8 cellular contexts compared by ENCODE assay signal in the genomic region with DNA sequence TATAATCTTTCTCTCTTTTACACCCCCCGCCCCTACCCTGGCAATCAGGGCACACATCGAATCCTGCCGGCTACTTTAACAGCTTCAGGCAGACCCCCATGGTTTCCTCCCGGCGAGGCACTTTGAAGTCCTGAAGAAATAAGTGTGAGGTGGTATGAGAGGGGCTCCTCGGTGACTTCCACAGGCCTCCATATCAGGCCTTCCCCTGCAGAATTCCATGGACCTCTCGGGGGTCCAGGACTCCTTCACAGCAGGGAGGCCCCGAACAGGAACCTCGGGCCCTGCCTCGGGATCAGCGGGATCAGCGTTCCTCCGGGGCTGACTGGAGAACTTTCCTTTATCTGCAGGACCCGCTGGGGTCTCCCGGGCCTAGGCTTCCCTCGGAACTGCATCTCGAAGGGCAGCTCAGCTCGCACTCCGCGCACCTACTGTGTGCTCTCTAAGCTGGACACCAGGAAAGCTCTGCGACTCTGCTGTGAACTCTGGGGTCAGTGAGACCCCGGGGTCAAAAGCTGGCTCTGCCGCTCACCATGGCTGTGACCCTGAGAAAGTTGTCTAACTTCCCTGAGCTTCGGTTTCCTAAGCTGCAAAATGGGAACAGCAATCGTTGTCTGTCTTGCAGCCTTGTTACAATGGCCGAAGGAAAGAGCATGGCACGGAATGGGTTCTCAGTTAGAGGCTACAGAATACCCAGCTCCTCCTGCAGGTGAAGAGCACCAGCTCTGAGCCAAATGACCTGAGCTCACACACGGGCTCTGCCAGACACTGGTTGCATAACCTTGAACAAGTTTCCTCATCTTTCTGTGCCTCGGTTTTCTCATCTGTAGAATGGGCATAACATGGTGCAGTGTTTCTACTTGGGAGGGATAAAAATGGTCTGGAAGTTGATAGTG.
A peak's percentile ranks its signal among the peaks of the same experiment; 100 is the strongest.
DNase-seq lines count a peak whose midpoint lies in the region; ATAC-seq, FAIRE-seq and TF ChIP-seq lines count a peak whose summit lies in the region.

No MANE protein-coding gene starts in this region.

- 88% methylated on average over 28 of the region's 29 CpGs for WGBS in A549 (ENCODE audit: missing lambda C conversion rate)
- WGBS in H1 (ENCODE audit: extremely low coverage in 1 of 2, insufficient coverage in 1 of 2, insufficient read length in 1 of 2, insufficient replicate concordance in 2 of 2, low coverage in 1 of 2, low lambda C conversion rate in 2 of 2, missing lambda C conversion rate in 1 of 2), 2 experiments, result 62% methylated on average over 28 of the region's 29 CpGs; no CpG with 5 or more reads in 1 of the 2 experiments

- no peak overlapping the region; the same call in 1 of the 2 replicates for H2AK5ac ChIP-seq in H1 (ENCODE audit: low read depth, low read length)

- no peaks in the 10 kb centered on the region for H4K20me1 ChIP-seq in H1 (replicated peaks in 1 of 2; ENCODE audit: control insufficient read depth in 1 of 2, insufficient read depth in 2 of 2, low read length in 2 of 2)

- H2BK15ac ChIP-seq in H1 (ENCODE audit: low read length), result peak overlapping the region; percentile 6; the same call in 1 of the 2 replicates

- peak overlapping the region; percentile 11 for H4K91ac ChIP-seq in H1 (replicated peaks; ENCODE audit: insufficient read length, low read length)

- H3K79me1 ChIP-seq in H1 (ENCODE audit: low read depth, low read length), result no peaks in the 10 kb centered on the region

- H3K9ac ChIP-seq in HUES6 (ENCODE audit: low read length) (peak overlapping the region; percentile 49), H1 (replicated peaks in 1 of 4; ENCODE audit: extremely low read depth in 1 of 4, low read depth in 3 of 4, low read length in 3 of 4) (no peak overlapping the region)

- no peak overlapping the region for H2BK20ac ChIP-seq in H1 (ENCODE audit: low read length)

- H2BK120ac ChIP-seq in H1 (replicated peaks; ENCODE audit: low read depth, low read length), result no peak overlapping the region

- H3K79me2 ChIP-seq in H1 (ENCODE audit: control insufficient read depth in 1 of 2, insufficient read depth in 2 of 2, low read length in 2 of 2), result no peaks in the 10 kb centered on the region

- no peak overlapping the region for H2AFZ ChIP-seq in H1 (ENCODE audit: low read length)

- no peak overlapping the region for H3K56ac ChIP-seq in H1 (replicated peaks; ENCODE audit: insufficient read length, low read depth, low read length)

- H2BK5ac ChIP-seq in H1 (ENCODE audit: low read depth, low read length), result no peak overlapping the region

- TF ChIP-seq CTCF in A549 (IDR thresholded peaks at IDR 0.05) (no peak), H1 (IDR thresholded peaks at IDR 0.05; ENCODE audit: control extremely low read depth in 1 of 3, insufficient read depth in 1 of 3, low read depth in 1 of 3, low read length in 3 of 3) (no peak), neutrophil (IDR thresholded peaks at IDR 0.05) (no peak), foreskin keratinocyte (conservative IDR thresholded peaks at IDR 0.05) (no peak)

- H3K9me3 ChIP-seq in A549 (no peaks in the 10 kb centered on the region), HUES6 (ENCODE audit: control insufficient read depth, insufficient read depth, low read depth, low read length) (no peaks in the 10 kb centered on the region), H1 (ENCODE audit: insufficient read depth in 2 of 2, low read depth in 1 of 2, low read length in 1 of 2) (no peaks in the 10 kb centered on the region), neutrophil (no peaks in the 10 kb centered on the region)

- CTCF ChIA-PET in A549 (lab: Yijun Ruan, JAX), result interaction anchor here (0.5 to 1.5 kb wide), 5 partner anchors 9 to 1579 kb away, joined by 3 to 4 read pairs (median 4); no protein-coding TSS in a partner anchor
- CTCF ChIA-PET in H1 (lab: Charles Lee; ENCODE audit: partially characterized antibody), result interaction anchor here (0.7 to 3.2 kb wide), 4 partner anchors 10 to 95 kb away, joined by 3 to 11 read pairs (median 4); no protein-coding TSS in a partner anchor

- no peak for TF ChIP-seq RAD21 in A549 (conservative IDR thresholded peaks at IDR 0.05 in 1 of 2, IDR thresholded peaks at IDR 0.05 in 1 of 2)
- no peak for TF ChIP-seq RAD21 in H1 (IDR thresholded peaks at IDR 0.05 in 1 of 2, conservative IDR thresholded peaks at IDR 0.05 in 1 of 2; ENCODE audit: low read depth in 2 of 2, low read length in 2 of 2)

- no peaks in the 10 kb centered on the region for H3K36me3 ChIP-seq in HUES6 (ENCODE audit: control insufficient read depth, insufficient read depth, low read length)
- H3K36me3 ChIP-seq in H1 (ENCODE audit: control insufficient read depth in 2 of 4, insufficient read depth in 4 of 4, low read length in 3 of 4), result no peaks in the 10 kb centered on the region
- no peaks in the 10 kb centered on the region for H3K36me3 ChIP-seq in neutrophil

- no peak overlapping the region for H3K23ac ChIP-seq in H1 (ENCODE audit: insufficient read length)

- H3K4me1 ChIP-seq in A549 (no peaks in the 10 kb centered on the region), HUES6 (ENCODE audit: control insufficient read depth, insufficient read depth, low read length) (peaks cover 34% of the 10 kb centered on the region), H1 (replicated peaks in 1 of 4; ENCODE audit: control insufficient read depth in 3 of 4, insufficient read depth in 4 of 4, low read length in 3 of 4) (peaks cover 2 to 22% (median 12%) of the 10 kb centered on the region in 4 experiments), neutrophil (ENCODE audit: control insufficient read depth in 1 of 2, insufficient read depth in 1 of 2, low read depth in 1 of 2, low read length in 1 of 2) (peaks cover 29 to 32% of the 10 kb centered on the region in 2 experiments), foreskin keratinocyte (no peaks in the 10 kb centered on the region)

- no peak overlapping the region for H3K4ac ChIP-seq in H1 (replicated peaks; ENCODE audit: insufficient read length, low read depth, low read length)

- no peak for TF ChIP-seq EP300 in A549 (IDR thresholded peaks at IDR 0.05)
- no peak for TF ChIP-seq EP300 in H1 (IDR thresholded peaks at IDR 0.05; ENCODE audit: borderline replicate concordance in 1 of 2, low read depth in 2 of 2, low read length in 2 of 2)

- no peak overlapping the region for H3K14ac ChIP-seq in H1 (ENCODE audit: insufficient read length)

- ATAC-seq in A549 (no peak), foreskin keratinocyte (no peak), GM18909 (IDR thresholded peaks at IDR 0.05; ENCODE audit: poor library complexity, unreplicated experiment) (no peak)

- H2BK12ac ChIP-seq in H1 (ENCODE audit: low read depth, low read length), result peak overlapping the region; percentile 90; the same call in 1 of the 2 replicates

- peak overlapping the region; percentile 48; the same call in 1 of the 2 replicates for H4K8ac ChIP-seq in H1 (ENCODE audit: extremely low read depth, insufficient read depth, low read length)

- H3K27me3 ChIP-seq in HUES6 (ENCODE audit: control insufficient read depth, insufficient read depth, low read length) (peaks cover 13% of the 10 kb centered on the region; the same call in 1 of the 2 replicates), H1 (replicated peaks in 1 of 4; ENCODE audit: control insufficient read depth in 3 of 4, extremely low read depth in 1 of 4, insufficient read depth in 3 of 4, low read length in 3 of 4) (peaks cover 0 to 2% (median under 1%) of the 10 kb centered on the region in 4 experiments; a peak in 2 of 7 replicates), neutrophil (no peaks in the 10 kb centered on the region), foreskin keratinocyte (no peaks in the 10 kb centered on the region)

- DNase-seq in A549 (ENCODE audit: low read depth in 1 of 2, low spot score in 1 of 2) (no peak), H1 (ENCODE audit: low read depth in 1 of 2, low spot score in 2 of 2) (no peak), RKO (ENCODE audit: low spot score) (no peak), foreskin keratinocyte (no peak)
- no peak for DNase-seq in activated effector memory CD4-positive, alpha-beta T cell treated with anti-CD3 and anti-CD28 coated beads, Interleukin-2, amount 50 U/mL, for 16 hours

- no peak for FAIRE-seq in A549 (lab: Jason Lieb, UNC)
- FAIRE-seq in H1 (lab: Jason Lieb, UNC), result no peak

- POLR2A ChIA-PET in A549 (lab: Yijun Ruan, JAX) (no interaction called here), H1 (lab: Charles Lee; ENCODE audit: partially characterized antibody) (interaction anchor here (0.9 to 3.1 kb wide), 6 partner anchors 12 to 706 kb away, joined by 3 to 19 read pairs (median 5); partner anchors contain the start of gene ID2)

- H3K18ac ChIP-seq in H1 (ENCODE audit: extremely low read depth, low read length), result peak overlapping the region; percentile 65; the same call in 1 of the 2 replicates

- H3K4me2 ChIP-seq in A549 (no peak overlapping the region), H1 (ENCODE audit: insufficient read depth in 1 of 2, low read depth in 2 of 2, low read length in 2 of 2) (peak overlapping the region; percentile 41 to 59; a peak in 3 of 4 replicates)

- no peak for TF ChIP-seq POLR2A in A549 (IDR thresholded peaks at IDR 0.05; ENCODE audit: low read length)
- TF ChIP-seq POLR2A in H1 (IDR thresholded peaks at IDR 0.05; ENCODE audit: control extremely low read depth in 1 of 2, low read depth in 2 of 2, low read length in 2 of 2), result no peak

- H4K5ac ChIP-seq in H1 (ENCODE audit: insufficient read length, low read depth, low read length), result no peak overlapping the region

- H3K23me2 ChIP-seq in H1 (ENCODE audit: low read depth, low read length), result no peaks in the 10 kb centered on the region; the same call in 1 of the 2 replicates

- H3K27ac ChIP-seq in A549, result no peak overlapping the region
- H3K27ac ChIP-seq in HUES6 (ENCODE audit: low read depth, low read length), result peak overlapping the region; percentile 18; the same call in 1 of the 2 replicates
- no peak overlapping the region for H3K27ac ChIP-seq in H1 (ENCODE audit: low read depth, low read length)
- peak overlapping the region; percentile 93 for H3K27ac ChIP-seq in neutrophil
- no peak overlapping the region for H3K27ac ChIP-seq in foreskin keratinocyte

- H3K4me3 ChIP-seq in A549 (no peak overlapping the region), HUES6 (ENCODE audit: low read depth, low read length) (peak overlapping the region; percentile 43), H1 (ENCODE audit: extremely low read depth in 1 of 4, insufficient read depth in 2 of 4, low read depth in 3 of 4, low read length in 4 of 4) (peak overlapping the region in 2 of 4 experiments; percentile 7 to 38; a peak in 2 of 8 replicates), neutrophil (ENCODE audit: low read depth in 1 of 2, low read length in 1 of 2) (peak overlapping the region; percentile 57 to 69)

TF ChIP-seq in A549, 52 proteins besides CTCF, POLR2A, EP300 and RAD21:
- TF ChIP-seq KDM1A (IDR thresholded peaks at IDR 0.05; ENCODE audit: low read depth), result peak; percentile 84; the same call in 1 of the 2 replicates
- TF ChIP-seq CHD2 (IDR thresholded peaks at IDR 0.05; ENCODE audit: low read length, partially characterized antibody), result no peak

TF ChIP-seq in H1, 55 proteins besides CTCF, POLR2A, EP300 and RAD21 (continues in another document):
- TF ChIP-seq RNF2 (IDR thresholded peaks at IDR 0.05; ENCODE audit: borderline replicate concordance, low read depth, low read length, missing control alignments, poor library complexity, severe bottlenecking) (no peak), HDAC6 (IDR thresholded peaks at IDR 0.05; ENCODE audit: low read depth, low read length) (no peak), GTF2F1 (IDR thresholded peaks at IDR 0.05; ENCODE audit: borderline replicate concordance, low read depth, low read length) (0 out of 2 replicates have a peak, but pooled peaks have one; percentile 1)

Comparison
In these comparisons a context has a peak if more than half of its experiments do, and no peak if none do; other contexts are left out.
1. H3K27ac ChIP-seq: peak in HUES6 (single experiment) and neutrophil (single experiment); none in A549 (0 of 2), H1 (single experiment) and foreskin keratinocyte (single experiment).
2. Of the 18 proteins assayed by ChIP-seq in both H1 and A549: peak only in H1: E2F6; only in A549: none; in both: KDM1A; in neither: 15; mixed calls (peak in some experiments, not most) for 1.